ENCODE assay signal across 8 cellular contexts in genomic region chr12:55738113-55739024, GRCh38. TPM values are rescaled to one million over a fixed set of nuclear protein-coding genes. Genes with fewer than 3 reads are reported as not detected.
A peak's percentile ranks its signal among the peaks of the same experiment; 100 is the strongest.
DNase-seq lines count a peak whose midpoint lies in the region; ATAC-seq and TF ChIP-seq lines count a peak whose summit lies in the region.

No MANE protein-coding gene starts in this region.

- peak; percentile 96 for TF ChIP-seq RAD21 in SK-N-SH (IDR thresholded peaks at IDR 0.05; ENCODE audit: low read length)

- intact Hi-C loops in heart left ventricle (cut with DNase I): loop anchor here in 9 of 10 donors (1.0 to 10.0 kb wide), 12 partner anchors 58 to 374 kb away; partner anchors contain the start of genes ORMDL2 (in 1 of the 9), PA2G4 (in 1 of the 9) and SARNP (in 1 of the 9)

- H3K4me3 ChIP-seq in SK-N-SH (ENCODE audit: low read depth in 2 of 2, low read length in 1 of 2) (peak overlapping the region; percentile 66 to 98), heart left ventricle (peak overlapping the region in 11 of 12 donors; percentile 37 to 68 (median 57)), trophoblast cell (ENCODE audit: low read depth, low read length) (no peak overlapping the region), urinary bladder (ENCODE audit: low read depth, low read length) (peak overlapping the region; percentile 49)

- H3K36me3 ChIP-seq in SK-N-SH (replicated peaks in 1 of 2; ENCODE audit: control insufficient read depth in 1 of 2, insufficient read depth in 2 of 2, low read length in 1 of 2) (no peaks in the 10 kb centered on the region), heart left ventricle (no peaks in the 10 kb centered on the region), trophoblast cell (ENCODE audit: control insufficient read depth in 1 of 2, insufficient read depth in 2 of 2, low read length in 2 of 2) (no peaks in the 10 kb centered on the region), urinary bladder (ENCODE audit: insufficient read depth) (no peaks in the 10 kb centered on the region)

- no peak overlapping the region for H3K14ac ChIP-seq in trophoblast cell (ENCODE audit: low read length)

- H4K12ac ChIP-seq in trophoblast cell (ENCODE audit: low read depth, low read length): peak overlapping the region; percentile 50

- ATAC-seq in HG02571 (IDR thresholded peaks at IDR 0.05; ENCODE audit: unreplicated experiment) (peak; percentile 83), heart left ventricle (peak; percentile 70 to 74 (median 72))

- CTCF ChIA-PET in SK-N-SH (lab: Yijun Ruan, JAX): interaction anchor here (0.5 to 14.4 kb wide), 57 partner anchors 9 to 745 kb away, joined by 3 to 358 read pairs (median 5); partner anchors contain the start of genes BLOC1S1, CD63, DNAJC14 and ORMDL2

- no peak overlapping the region for H4K91ac ChIP-seq in trophoblast cell (ENCODE audit: low read depth, low read length)

- TF ChIP-seq CTCF in GM10266 (IDR thresholded peaks at IDR 0.05; ENCODE audit: control insufficient read depth, insufficient read depth, low read depth, missing control alignments): peak; percentile 78
- TF ChIP-seq CTCF in SK-N-SH (IDR thresholded peaks at IDR 0.05): peak; percentile 85
- TF ChIP-seq CTCF in heart left ventricle (IDR thresholded peaks at IDR 0.05): peak; percentile 78 to 91 (median 86)

- H3K4ac ChIP-seq in trophoblast cell (ENCODE audit: low read depth, low read length): no peak overlapping the region

- no peak overlapping the region for H2BK12ac ChIP-seq in trophoblast cell (ENCODE audit: low read length)

- H3K27ac ChIP-seq in SK-N-SH (ENCODE audit: low read depth in 2 of 2, low read length in 1 of 2) (peak overlapping the region; percentile 80 to 83), heart left ventricle (peak overlapping the region in 11 of 12 donors; percentile 38 to 79 (median 63)), trophoblast cell (ENCODE audit: low read depth, low read length) (no peak overlapping the region), urinary bladder (ENCODE audit: low read depth) (peak overlapping the region; percentile 28)

- TF ChIP-seq POLR2A in heart left ventricle (IDR thresholded peaks at IDR 0.05): no peak

- H3K79me2 ChIP-seq in SK-N-SH (ENCODE audit: insufficient read depth) (no peaks in the 10 kb centered on the region), trophoblast cell (ENCODE audit: control insufficient read depth, insufficient read depth, low read length, poor library complexity) (no peaks in the 10 kb centered on the region)

- H3K79me1 ChIP-seq in trophoblast cell (ENCODE audit: low read length): peaks cover under 1% of the 10 kb centered on the region

- H3K4me2 ChIP-seq in SK-N-SH (peak overlapping the region; percentile 99), trophoblast cell (ENCODE audit: low read length) (peak overlapping the region; percentile 71)

- no peaks in the 10 kb centered on the region for H3K9me2 ChIP-seq in SK-N-SH

- H3K27me3 ChIP-seq in SK-N-SH (ENCODE audit: insufficient read depth): no peaks in the 10 kb centered on the region
- no peaks in the 10 kb centered on the region for H3K27me3 ChIP-seq in heart left ventricle
- no peaks in the 10 kb centered on the region for H3K27me3 ChIP-seq in trophoblast cell (ENCODE audit: insufficient read depth, low read length)

- peak overlapping the region; percentile 10 for H2BK5ac ChIP-seq in trophoblast cell (ENCODE audit: low read depth, low read length, poor library complexity)

- H3K9ac ChIP-seq in SK-N-SH (peak overlapping the region; percentile 70), trophoblast cell (ENCODE audit: low read length) (no peak overlapping the region)

- peak; percentile 84 for DNase-seq in GM10266 (ENCODE audit: extremely low spot score)
- peak; percentile 95 for DNase-seq in NAMALWA (ENCODE audit: low spot score)
- peak; percentile 78 for DNase-seq in SK-N-SH
- peak; percentile 62 for DNase-seq in activated naive CD8-positive, alpha-beta T cell treated with anti-CD3 and anti-CD28 coated beads, Interleukin-2, amount 50 U/mL, for 16 hours (ENCODE audit: low read depth, low spot score)
- peak; percentile 77 to 88 (median 82) for DNase-seq in heart left ventricle
- DNase-seq in trophoblast cell: peak; percentile 66 to 99

- H3K23ac ChIP-seq in trophoblast cell (ENCODE audit: low read length): no peak overlapping the region

- H4K8ac ChIP-seq in trophoblast cell (ENCODE audit: low read depth, low read length): peak overlapping the region; percentile 63

- H3K4me1 ChIP-seq in SK-N-SH (ENCODE audit: control insufficient read depth in 1 of 2, insufficient read depth in 2 of 2, low read depth in 1 of 2, low read length in 1 of 2) (peaks cover 9 to 24% of the 10 kb centered on the region in 2 experiments; a peak in 3 of 4 replicates), heart left ventricle (peaks cover 0 to 27% (median 16%) of the 10 kb centered on the region in 12 donors), trophoblast cell (ENCODE audit: control insufficient read depth in 1 of 2, insufficient read depth in 2 of 2, low read length in 2 of 2) (peaks cover 7 to 16% of the 10 kb centered on the region in 2 experiments), urinary bladder (ENCODE audit: insufficient read depth) (no peaks in the 10 kb centered on the region)

- no peak overlapping the region for H3K18ac ChIP-seq in trophoblast cell (ENCODE audit: low read length)

- no peak overlapping the region for H2BK120ac ChIP-seq in trophoblast cell (ENCODE audit: insufficient read depth, low read length, poor library complexity)

- H4K20me1 ChIP-seq in SK-N-SH (ENCODE audit: insufficient read depth): no peaks in the 10 kb centered on the region

- H3F3A ChIP-seq in SK-N-SH (replicated peaks; ENCODE audit: insufficient read depth): peaks cover 17% of the 10 kb centered on the region

- H2AFZ ChIP-seq in SK-N-SH (ENCODE audit: low read depth) (peak overlapping the region; percentile 100), trophoblast cell (ENCODE audit: insufficient read depth, low read length, poor library complexity) (peak overlapping the region; percentile 67)

- H2AK5ac ChIP-seq in trophoblast cell (ENCODE audit: low read length): no peak overlapping the region

- H3K9me3 ChIP-seq in SK-N-SH: no peaks in the 10 kb centered on the region
- no peaks in the 10 kb centered on the region for H3K9me3 ChIP-seq in heart left ventricle
- H3K9me3 ChIP-seq in trophoblast cell (ENCODE audit: insufficient read depth, low read depth, low read length): no peaks in the 10 kb centered on the region

- POLR2A ChIA-PET in SK-N-SH (lab: Yijun Ruan, JAX): interaction anchor here (0.7 to 2.0 kb wide), 11 partner anchors 9 to 380 kb away, joined by 3 to 12 read pairs (median 4); partner anchors contain the start of genes DNAJC14, ORMDL2, RAB5B and SARNP

- TF ChIP-seq EP300 in SK-N-SH (IDR thresholded peaks at IDR 0.05; ENCODE audit: borderline replicate concordance in 1 of 2, low read depth in 1 of 2, low read length in 1 of 2): no peak

- 8% methylated on average over 14 of the region's 14 CpGs for WGBS in SK-N-SH (ENCODE audit: low lambda C conversion rate)
- WGBS in heart left ventricle, 4 donors: 2 to 5% (median 3%) methylated on average over 13 to 14 of the region's 14 CpGs
- WGBS in trophoblast cell (ENCODE audit: extremely low coverage, insufficient coverage, insufficient read length): no CpG with 5 or more reads among the region's 14 CpGs
- WGBS in urinary bladder: under 1% methylated on average over 14 of the region's 14 CpGs

TF ChIP-seq in SK-N-SH, 30 proteins besides CTCF, POLR2A, EP300 and RAD21 (continues in another document):
- TF ChIP-seq GATA2 (CRISPR knock-in tag; IDR thresholded peaks at IDR 0.05): no peak
- TF ChIP-seq RCOR1 (IDR thresholded peaks at IDR 0.05; ENCODE audit: low read length): 0 out of 2 replicates have a peak, but pooled peaks have one; percentile 26
- no peak for TF ChIP-seq TCF12 (IDR thresholded peaks at IDR 0.05)
- peak; percentile 39 for TF ChIP-seq CHD2 (IDR thresholded peaks at IDR 0.05; ENCODE audit: low read length, partially characterized antibody)
- no peak for TF ChIP-seq JUND (IDR thresholded peaks at IDR 0.05)

RNA-seq across cellular contexts. Expression of gene GDF11, which starts 4.6 kb away (rescaled TPM):
- 6.9 and 9.4 TPM in 2 replicates for polyA plus RNA-seq in SK-N-SH (2012; rRNA removed)
- polyA plus RNA-seq in SK-N-SH (2012; cell fraction: cytosol; rRNA removed): 5.3 and 8.8 TPM in 2 replicates
- polyA plus RNA-seq in SK-N-SH (2012; cell fraction: nucleus; rRNA removed): 7.2 and 8.0 TPM in 2 replicates
- total RNA-seq in heart left ventricle: 10 to 100 TPM in 7 of 9 donors, 1 to 10 TPM in 2; 7.8 to 18.2 (median 12.4) TPM
- polyA plus RNA-seq in heart left ventricle: 10 to 100 TPM in 1 of 2 donors, 1 to 10 TPM in 1; 6.9 to 15.7 TPM
- polyA plus RNA-seq in trophoblast cell (2013): 8.6 and 9.5 TPM in 2 replicates
- total RNA-seq in urinary bladder: 5.6 TPM
- 11.0 TPM for polyA plus RNA-seq in urinary bladder

RNA-seq across cellular contexts. Expression of gene CD63, which starts 9.6 kb away (rescaled TPM):
- polyA plus RNA-seq in SK-N-SH (2012; rRNA removed): 1,022 and 1,465 TPM in 2 replicates
- polyA plus RNA-seq in SK-N-SH (2012; cell fraction: cytosol; rRNA removed): 1,236 and 1,638 TPM in 2 replicates
- 454 and 623 TPM in 2 replicates for polyA plus RNA-seq in SK-N-SH (2012; cell fraction: nucleus; rRNA removed)
- 1,000 to 10,000 TPM in 3 of 9 donors, 100 to 1,000 TPM in 6; 475 to 1,670 (median 767) TPM for total RNA-seq in heart left ventricle
- 1,000 to 10,000 TPM; 1,034 to 2,790 TPM for polyA plus RNA-seq in heart left ventricle
- 2,489 and 2,535 TPM in 2 replicates for polyA plus RNA-seq in trophoblast cell (2013)
- 682 TPM for total RNA-seq in urinary bladder
- 1,016 TPM for polyA plus RNA-seq in urinary bladder

RNA-seq across cellular contexts. Expression of gene RDH5, which starts 18.2 kb away (rescaled TPM):
- 5.2 and 5.4 TPM in 2 replicates for polyA plus RNA-seq in SK-N-SH (2012; rRNA removed)
- 1.6 and 1.7 TPM in 2 replicates for polyA plus RNA-seq in SK-N-SH (2012; cell fraction: cytosol; rRNA removed)
- 46.0 and 49.7 TPM in 2 replicates for polyA plus RNA-seq in SK-N-SH (2012; cell fraction: nucleus; rRNA removed)
- total RNA-seq in heart left ventricle: 10 to 100 TPM in 8 of 9 donors, 1 to 10 TPM in 1; 5.9 to 20.5 (median 16.2) TPM
- 10 to 100 TPM; 25.8 to 42.4 TPM for polyA plus RNA-seq in heart left ventricle
- 0.81 and 1.4 TPM in 2 replicates for polyA plus RNA-seq in trophoblast cell (2013)
- 8.1 TPM for total RNA-seq in urinary bladder
- 8.7 TPM for polyA plus RNA-seq in urinary bladder

RNA-seq across cellular contexts. Expression of gene BLOC1S1, which starts 22.5 kb away (rescaled TPM):
- polyA plus RNA-seq in SK-N-SH (2012; rRNA removed) (277 and 331 TPM in 2 replicates), heart left ventricle (100 to 1,000 TPM; 187 to 314 TPM), urinary bladder (237 TPM)
- 243 and 313 TPM in 2 replicates for polyA plus RNA-seq in SK-N-SH (2012; cell fraction: cytosol; rRNA removed)
- 89.7 and 130 TPM in 2 replicates for polyA plus RNA-seq in SK-N-SH (2012; cell fraction: nucleus; rRNA removed)
- total RNA-seq in heart left ventricle (100 to 1,000 TPM in 5 of 9 donors, 10 to 100 TPM in 4; 71.3 to 173 (median 131) TPM), urinary bladder (48.4 TPM)
- 47.3 and 48.7 TPM in 2 replicates for polyA plus RNA-seq in trophoblast cell (2013)

RNA-seq across cellular contexts. Expression of gene ITGA7, which starts 30.7 kb away (rescaled TPM):
- 17.6 and 19.7 TPM in 2 replicates for polyA plus RNA-seq in SK-N-SH (2012; rRNA removed)
- polyA plus RNA-seq in SK-N-SH (2012; cell fraction: cytosol; rRNA removed): 7.3 and 9.1 TPM in 2 replicates
- polyA plus RNA-seq in SK-N-SH (2012; cell fraction: nucleus; rRNA removed): 71.0 and 80.7 TPM in 2 replicates
- 1,000 to 10,000 TPM in 1 of 9 donors, 100 to 1,000 TPM in 8; 199 to 1,007 (median 620) TPM for total RNA-seq in heart left ventricle
- 100 to 1,000 TPM; 173 to 573 TPM for polyA plus RNA-seq in heart left ventricle
- polyA plus RNA-seq in trophoblast cell (2013): 0.92 and 1.1 TPM in 2 replicates
- 36.0 TPM for total RNA-seq in urinary bladder
- 87.5 TPM for polyA plus RNA-seq in urinary bladder
